In genomic region chr12:69689638-69690037, GRCh38 we compare ENCODE assay signal across 20 cellular contexts. TPM values are rescaled to one million over a fixed set of nuclear protein-coding genes. Genes with fewer than 3 reads are reported as not detected.
DNase-seq lines count a peak whose midpoint lies in the region; ATAC-seq, FAIRE-seq and TF ChIP-seq lines count a peak whose summit lies in the region.
"Had no signal": no experiment of that assay in that cellular context is flagged by ENCODE, and none has a peak within 500 bp of the region (broad histone marks: within the 10 kb centered on the region; RNA-seq: fewer than 3 reads in every experiment).

No MANE protein-coding gene starts in this region.

- no peak for DNase-seq in activated CD4-positive, alpha-beta T cell treated with anti-CD3 and anti-CD28 coated beads for 36 hours
- DNase-seq in activated CD4-positive, alpha-beta T cell treated with anti-CD3 and anti-CD28 coated beads for 48 hours, result no peak
- DNase-seq in adipocyte (ENCODE audit: low read depth) (peak; percentile 2), keratinocyte (ENCODE audit: low read depth, low spot score) (no peak), body of pancreas (no peak), GM03348 (ENCODE audit: low spot score) (no peak), mucosa of descending colon (no peak)
- DNase-seq: DND-41, NCI-H1694 treated with DMSO at 0.1 percent for 48 hours, NCI-H524 had no signal

- TF ChIP-seq POLR2A in body of pancreas (IDR thresholded peaks at IDR 0.05), result no peak
- TF ChIP-seq POLR2A in gastroesophageal sphincter (IDR thresholded peaks at IDR 0.05), result no peak

- H3K36me3 Mint-ChIP-seq in activated CD4-positive, alpha-beta T cell treated with anti-CD3 and anti-CD28 coated beads for 36 hours (ENCODE audit: low read depth), result no peaks in the 10 kb centered on the region
- H3K36me3 Mint-ChIP-seq: activated naive CD4-positive, alpha-beta T cell treated with anti-CD3 and anti-CD28 coated beads, Interleukin-2, amount 50 U/mL, for 72 hours had no signal

- TF ChIP-seq EP300 in gastroesophageal sphincter (IDR thresholded peaks at IDR 0.05), result no peak

- no peaks in the 10 kb centered on the region for H3K9me1 ChIP-seq in keratinocyte (ENCODE audit: control insufficient read depth, extremely low read depth, insufficient read depth, low read length)

- intact Hi-C loops in activated CD4-positive, alpha-beta T cell treated with anti-CD3 and anti-CD28 coated beads for 36 hours (cut with DNase I, micrococcal nuclease), result no loop called here
- intact Hi-C loops in body of pancreas (cut with DNase I), result no loop called here
- intact Hi-C loops in mucosa of descending colon (cut with DNase I, micrococcal nuclease), result no loop called here

- no peaks in the 10 kb centered on the region for H3K9me3 Mint-ChIP-seq in activated CD4-positive, alpha-beta T cell treated with anti-CD3 and anti-CD28 coated beads for 36 hours (ENCODE audit: low read depth)
- H3K9me3 Mint-ChIP-seq: activated CD4-positive, alpha-beta T cell treated with anti-CD3 and anti-CD28 coated beads, Interleukin-2, amount 10 ng/mL, durations not matched to agents 24 days and 14 days; activated naive CD4-positive, alpha-beta T cell treated with anti-CD3 and anti-CD28 coated beads, Interleukin-2, amount 50 U/mL, for 72 hours had no signal

- H3K9me3 ChIP-seq in adipocyte (ENCODE audit: control insufficient read depth, low read length) (no peaks in the 10 kb centered on the region), keratinocyte (ENCODE audit: control insufficient read depth, low read depth, low read length) (no peaks in the 10 kb centered on the region), body of pancreas (no peaks in the 10 kb centered on the region), gastroesophageal sphincter (no peaks in the 10 kb centered on the region), mucosa of descending colon (no peaks in the 10 kb centered on the region)
- H3K9me3 ChIP-seq: ovary, stomach had no signal

- WGBS in body of pancreas, 2 donors, result 75 to 80% methylated on average over 2 of the region's 2 CpGs
- 83 to 88% methylated on average over 1 to 2 of the region's 2 CpGs for WGBS in gastroesophageal sphincter (ENCODE audit: low coverage in 1 of 2), 2 donors

- H3K4me3 ChIP-seq in adipocyte (ENCODE audit: low read length) (no peak overlapping the region), keratinocyte (ENCODE audit: control insufficient read depth in 2 of 3, extremely low read depth in 1 of 3, insufficient read depth in 2 of 3, low read depth in 1 of 3, low read length in 3 of 3) (no peak overlapping the region), body of pancreas (no peak overlapping the region), gastroesophageal sphincter (no peak overlapping the region), mucosa of descending colon (no peak overlapping the region)
- H3K4me3 ChIP-seq: ovary, stomach had no signal

- H4K20me1 ChIP-seq in keratinocyte (ENCODE audit: control insufficient read depth, extremely low read depth, insufficient read depth, low read length), result no peaks in the 10 kb centered on the region

- H3K36me3 ChIP-seq in adipocyte (ENCODE audit: control insufficient read depth, insufficient read depth, low read length, severe bottlenecking) (no peaks in the 10 kb centered on the region), keratinocyte (ENCODE audit: control insufficient read depth in 2 of 2, extremely low read depth in 1 of 2, insufficient read depth in 2 of 2, low read length in 2 of 2) (no peaks in the 10 kb centered on the region), body of pancreas (replicated peaks in 1 of 2; ENCODE audit: insufficient read depth in 1 of 2, low read depth in 2 of 2) (no peaks in the 10 kb centered on the region), gastroesophageal sphincter (no peaks in the 10 kb centered on the region), mucosa of descending colon (ENCODE audit: low read depth) (no peaks in the 10 kb centered on the region)
- H3K36me3 ChIP-seq: ovary, stomach had no signal

- H3K79me2 ChIP-seq in keratinocyte (ENCODE audit: control insufficient read depth, insufficient read depth, low read length), result no peaks in the 10 kb centered on the region

- POLR2A ChIA-PET in activated CD4-positive, alpha-beta T cell treated with anti-CD3 and anti-CD28 coated beads for 36 hours (lab: Charles Lee), result no interaction called here

- peak overlapping the region; percentile 5 for H3K27ac Mint-ChIP-seq in activated CD4-positive, alpha-beta T cell treated with anti-CD3 and anti-CD28 coated beads for 36 hours
- H3K27ac Mint-ChIP-seq: activated CD4-positive, alpha-beta T cell treated with anti-CD3 and anti-CD28 coated beads, Interleukin-2, amount 10 ng/mL, durations not matched to agents 24 days and 14 days had no signal

- TF ChIP-seq CTCF in keratinocyte (optimal IDR thresholded peaks at IDR 0.05 in 1 of 3, IDR thresholded peaks at IDR 0.05 in 1 of 3, conservative IDR thresholded peaks at IDR 0.05 in 1 of 3; ENCODE audit: extremely low read depth in 1 of 3, insufficient read depth in 2 of 3, low read length in 3 of 3) (no peak), body of pancreas (IDR thresholded peaks at IDR 0.05) (no peak), gastroesophageal sphincter (IDR thresholded peaks at IDR 0.05) (no peak), mucosa of descending colon (IDR thresholded peaks at IDR 0.05) (no peak)

- H3K27me3 Mint-ChIP-seq in activated CD4-positive, alpha-beta T cell treated with anti-CD3 and anti-CD28 coated beads for 36 hours, result peaks cover 8% of the 10 kb centered on the region

- no peak overlapping the region for H3K4me3 Mint-ChIP-seq in activated CD4-positive, alpha-beta T cell treated with anti-CD3 and anti-CD28 coated beads for 36 hours
- H3K4me3 Mint-ChIP-seq: activated CD4-positive, alpha-beta T cell treated with anti-CD3 and anti-CD28 coated beads, Interleukin-2, amount 10 ng/mL, durations not matched to agents 24 days and 14 days had no signal

- H3K27me3 ChIP-seq in adipocyte (replicated peaks; ENCODE audit: control insufficient read depth, insufficient read depth, low read length), result no peaks in the 10 kb centered on the region
- H3K27me3 ChIP-seq in keratinocyte (ENCODE audit: control insufficient read depth, extremely low read depth, insufficient read depth, low read length), result no peaks in the 10 kb centered on the region
- no peaks in the 10 kb centered on the region for H3K27me3 ChIP-seq in body of pancreas
- no peaks in the 10 kb centered on the region for H3K27me3 ChIP-seq in gastroesophageal sphincter
- H3K27me3 ChIP-seq: ovary, stomach had no signal

- FAIRE-seq in keratinocyte (lab: Jason Lieb, UNC), result no peak
- FAIRE-seq: GM12891, islet of Langerhans had no signal

- CTCF ChIA-PET in activated CD4-positive, alpha-beta T cell treated with anti-CD3 and anti-CD28 coated beads for 36 hours (lab: Charles Lee), result no interaction called here

- H3K27ac ChIP-seq in keratinocyte (ENCODE audit: control insufficient read depth, insufficient read depth, low read length), result peak overlapping the region; percentile 77
- H3K27ac ChIP-seq in body of pancreas, result no peak overlapping the region
- H3K27ac ChIP-seq in gastroesophageal sphincter, result no peak overlapping the region
- H3K27ac ChIP-seq: 22Rv1, HL-60, ovary, stomach had no signal

- dilution Hi-C loops in keratinocyte (cut with MboI; ENCODE audit: extremely low pct_ligation_motif_present, low sequenced_read_pairs), result no loop called here

- ATAC-seq in activated CD4-positive, alpha-beta T cell treated with anti-CD3 and anti-CD28 coated beads for 36 hours, result no peak
- no peak for ATAC-seq in body of pancreas
- no peak for ATAC-seq in gastroesophageal sphincter
- no peak for ATAC-seq in mucosa of descending colon

- no peak overlapping the region for H2AFZ ChIP-seq in keratinocyte (ENCODE audit: control insufficient read depth, low read length)

- H3K4me2 ChIP-seq in keratinocyte (ENCODE audit: control insufficient read depth, extremely low read depth, insufficient read depth, low read depth, low read length), result no peak overlapping the region

- no peak overlapping the region for H3K9ac ChIP-seq in adipocyte (ENCODE audit: low read length)
- H3K9ac ChIP-seq in keratinocyte (ENCODE audit: control insufficient read depth, extremely low read depth, insufficient read depth, low read length), result no peak overlapping the region

- H3K4me1 Mint-ChIP-seq in activated CD4-positive, alpha-beta T cell treated with anti-CD3 and anti-CD28 coated beads for 36 hours, result peaks cover 8% of the 10 kb centered on the region

- H3K4me1 ChIP-seq in adipocyte (ENCODE audit: control insufficient read depth, insufficient read depth, low read length), result peaks cover 44% of the 10 kb centered on the region
- H3K4me1 ChIP-seq in keratinocyte (ENCODE audit: control insufficient read depth, extremely low read depth, insufficient read depth, low read length), result peaks cover 37% of the 10 kb centered on the region
- no peaks in the 10 kb centered on the region for H3K4me1 ChIP-seq in body of pancreas
- no peaks in the 10 kb centered on the region for H3K4me1 ChIP-seq in gastroesophageal sphincter
- H3K4me1 ChIP-seq in mucosa of descending colon (ENCODE audit: low read depth), result no peaks in the 10 kb centered on the region
- H3K4me1 ChIP-seq: stomach had no signal

RNA-seq across cellular contexts. Expression of gene BEST3, which starts 9.5 kb away (rescaled TPM):
- total RNA-seq in activated CD4-positive, alpha-beta T cell treated with anti-CD3 and anti-CD28 coated beads for 36 hours, result not detected
- polyA plus RNA-seq in keratinocyte, result 0.03 to 0.07 TPM (median 0.06 TPM) in 3 replicates
- not detected for polyA plus RNA-seq in keratinocyte (2011; ENCODE audit: low read depth)
- polyA plus RNA-seq in keratinocyte (2011; cell fraction: cytosol; rRNA removed), result 0.06 and 0.21 TPM in 2 replicates
- polyA plus RNA-seq in keratinocyte (2011; cell fraction: nucleus; rRNA removed), result 0.04 and 0.05 TPM in 2 replicates
- polyA plus RNA-seq in keratinocyte (2012; ENCODE audit: low replicate concordance), result 0.07 and 0.08 TPM in 2 replicates
- polyA minus RNA-seq in keratinocyte, result 0.30 TPM in 1 of 3 replicates, not detected in the others
- not detected for polyA minus RNA-seq in keratinocyte (2011; cell fraction: cytosol; rRNA and poly(A)+ RNA removed)
- not detected in 2 replicates for polyA minus RNA-seq in keratinocyte (2011; cell fraction: nucleus; rRNA and poly(A)+ RNA removed)
- total RNA-seq in body of pancreas (1 to 10 TPM in 1 of 2 donors, not detected in 1; 1.3 TPM), gastroesophageal sphincter (under 1 TPM in 1 of 4 donors, not detected in 3; 0.23 TPM), mucosa of descending colon (under 1 TPM in 2 of 3 donors, not detected in 1; 0.09 to 0.27 TPM)
- total RNA-seq: activated CD4-positive, alpha-beta T cell treated with anti-CD3 and anti-CD28 coated beads, Interleukin-2, amount 10 ng/mL, durations not matched to agents 24 days and 14 days; activated naive CD4-positive, alpha-beta T cell treated with anti-CD3 and anti-CD28 coated beads, Interleukin-2, amount 50 U/mL, for 72 hours; ovary; T-helper 2 cell treated with Interferon-gamma antibody and Interleukin-4, amounts not matched to agents 100 ng/mL and 5 ng/mL, for 36 hours had no signal
- polyA plus RNA-seq: stomach had no signal

RNA-seq across cellular contexts. Expression of gene RAB3IP, which starts 49.0 kb away (rescaled TPM):
- 10 to 100 TPM; 30.7 to 39.9 TPM for total RNA-seq in activated CD4-positive, alpha-beta T cell treated with anti-CD3 and anti-CD28 coated beads for 36 hours
- polyA plus RNA-seq in keratinocyte, result 9.6 to 30.6 TPM (median 23.6 TPM) in 3 replicates
- polyA plus RNA-seq in keratinocyte (2011; ENCODE audit: low read depth), result 53.7 TPM
- polyA plus RNA-seq in keratinocyte (2011; cell fraction: cytosol; rRNA removed), result 10.8 and 23.1 TPM in 2 replicates
- polyA plus RNA-seq in keratinocyte (2011; cell fraction: nucleus; rRNA removed), result 9.5 and 12.8 TPM in 2 replicates
- 9.2 and 32.7 TPM in 2 replicates for polyA plus RNA-seq in keratinocyte (2012; ENCODE audit: low replicate concordance)
- polyA minus RNA-seq in keratinocyte, result 9.1 to 22.6 TPM (median 12.3 TPM) in 3 replicates
- 3.8 TPM for polyA minus RNA-seq in keratinocyte (2011; cell fraction: cytosol; rRNA and poly(A)+ RNA removed)
- polyA minus RNA-seq in keratinocyte (2011; cell fraction: nucleus; rRNA and poly(A)+ RNA removed), result 9.6 and 26.8 TPM in 2 replicates
- 10 to 100 TPM; 61.0 to 62.3 TPM for total RNA-seq in body of pancreas
- 10 to 100 TPM in 3 of 4 donors, 1 to 10 TPM in 1; 5.7 to 38.2 (median 12.7) TPM for total RNA-seq in gastroesophageal sphincter
- total RNA-seq in mucosa of descending colon, result 10 to 100 TPM; 19.2 to 57.6 (median 37.4) TPM
